19 cellular contexts compared by ENCODE assay signal in the genomic region with DNA sequence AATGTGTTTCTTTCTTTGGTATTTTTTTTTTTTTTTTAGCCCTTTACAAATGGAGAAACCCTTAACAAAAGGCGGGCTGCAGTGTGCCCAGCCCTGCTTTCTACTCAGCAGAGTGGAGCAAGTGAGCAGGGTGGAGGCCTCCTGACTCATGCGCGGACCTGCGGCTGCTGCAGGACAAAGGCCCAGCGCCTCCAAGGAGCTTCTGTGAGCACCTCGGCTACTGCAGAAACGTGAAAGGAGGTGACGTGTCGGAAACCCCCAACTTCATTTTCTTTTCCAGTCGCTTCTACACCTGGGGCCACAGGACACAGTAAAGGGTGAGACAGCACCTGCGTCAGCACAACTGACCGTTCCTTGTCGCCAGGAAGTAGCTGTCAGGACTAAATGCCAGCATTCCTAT. TPM values are rescaled to one million over a fixed set of nuclear protein-coding genes. Genes with fewer than 3 reads are reported as not detected.
"Had no signal": no experiment of that assay in that cellular context is flagged by ENCODE, and none has a peak within 500 bp of the region (broad histone marks: within the 10 kb centered on the region; RNA-seq: fewer than 3 reads in every experiment).

No MANE protein-coding gene starts in this region.

- ATAC-seq: activated naive CD4-positive, alpha-beta T cell treated with anti-CD3 and anti-CD28 coated beads, Interleukin-2, amount 50 U/mL, for 72 hours; right cardiac atrium had no signal

- DNase-seq: activated CD4-positive, alpha-beta T cell treated with anti-CD3 and anti-CD28 coated beads, Interleukin-2, amount 50 U/mL, for 48 hours; activated gamma-delta T cell treated with Interleukin-2 at 50 U/mL for 16 hours; adrenal gland; cerebellar nuclear complex; endodermal cell; hypothalamus; left ventricle myocardium inferior; stimulated activated CD4-positive, alpha-beta T cell treated with anti-CD3 and anti-CD28 coated beads, Interleukin-4, amount 100 ng/mL, for 1 hour; T-helper 1 cell; T-helper 9 cell; testis had no signal

- H3K27me3 ChIP-seq: adrenal gland, testis had no signal

- H3K27ac ChIP-seq: adrenal gland, epithelial cell of prostate, left ventricle myocardium inferior, prostate gland, testis had no signal

- H3K9me3 ChIP-seq: adrenal gland, left ventricle myocardium inferior, prostate gland, testis had no signal

- H3K4me3 ChIP-seq: adrenal gland, left ventricle myocardium inferior, prostate gland, testis had no signal

- H3K4me1 ChIP-seq: adrenal gland, prostate gland, testis had no signal

RNA-seq across cellular contexts. Expression of gene TP73, which starts 20.5 kb away (rescaled TPM):
- total RNA-seq: dermis microvascular lymphatic vessel endothelial cell, mononuclear cell, skeletal muscle tissue had no signal
- polyA plus RNA-seq: neural cell had no signal
